In genomic region chr1:1322418-1322817, GRCh38 we compare ENCODE assay signal across 13 cellular contexts. TPM values are rescaled to one million over a fixed set of nuclear protein-coding genes. Genes with fewer than 3 reads are reported as not detected.
DNase-seq lines count a peak whose midpoint lies in the region; ATAC-seq, FAIRE-seq and TF ChIP-seq lines count a peak whose summit lies in the region.
"Had no signal": no experiment of that assay in that cellular context is flagged by ENCODE, and none has a peak within 500 bp of the region (broad histone marks: within the 10 kb centered on the region; RNA-seq: fewer than 3 reads in every experiment).

No MANE protein-coding gene starts in this region.

- peaks cover 6% of the 10 kb centered on the region for H3K36me3 Mint-ChIP-seq in activated T-cell treated with anti-CD3 and anti-CD28 coated beads, Interleukin-2, amount 50 U/mL, for 4 hours (ENCODE audit: insufficient read depth)
- peaks cover 9% of the 10 kb centered on the region for H3K36me3 Mint-ChIP-seq in WTC11

- POLR2A ChIA-PET in WTC11 (lab: Charles Lee) = no interaction called here
- POLR2A ChIA-PET in H1 (lab: Charles Lee; ENCODE audit: partially characterized antibody) = interaction anchor here (1.7 to 1.8 kb wide), 2 partner anchors 8 to 9 kb away, joined by 6 to 7 read pairs; partner anchors contain the start of gene TAS1R3

- WGBS in H1 (ENCODE audit: extremely low coverage in 1 of 2, insufficient coverage in 1 of 2, insufficient read length in 1 of 2, insufficient replicate concordance in 2 of 2, low coverage in 1 of 2, low lambda C conversion rate in 2 of 2, missing lambda C conversion rate in 1 of 2), 2 experiments = 96% methylated on average over 3 of the region's 14 CpGs; no CpG with 5 or more reads in 1 of the 2 experiments

- H3K36me3 ChIP-seq in H1 (ENCODE audit: control insufficient read depth in 2 of 4, insufficient read depth in 4 of 4, low read length in 3 of 4) (peaks cover 0 to 14% (median 6%) of the 10 kb centered on the region in 4 experiments; a peak in 6 of 8 replicates), skeletal muscle satellite cell (ENCODE audit: insufficient read depth, low read length) (peaks cover 30% of the 10 kb centered on the region)

- H3K14ac ChIP-seq in H1 (ENCODE audit: insufficient read length) = no peak overlapping the region

- no peak overlapping the region for H2BK12ac ChIP-seq in H1 (ENCODE audit: low read depth, low read length)

- no peak overlapping the region for H3K56ac ChIP-seq in H1 (replicated peaks; ENCODE audit: insufficient read length, low read depth, low read length)

- no peak overlapping the region for H3K18ac ChIP-seq in H1 (ENCODE audit: extremely low read depth, low read length)

- peak overlapping the region; percentile 68; the same call in 1 of the 2 replicates for H4K8ac ChIP-seq in H1 (ENCODE audit: extremely low read depth, insufficient read depth, low read length)

- H3K79me2 ChIP-seq in H1 (ENCODE audit: control insufficient read depth in 1 of 2, insufficient read depth in 2 of 2, low read length in 2 of 2) = peaks cover 12 to 56% of the 10 kb centered on the region in 2 experiments; a peak in 3 of 4 replicates

- no peak for TF ChIP-seq RAD21 in H1 (IDR thresholded peaks at IDR 0.05 in 1 of 2, conservative IDR thresholded peaks at IDR 0.05 in 1 of 2; ENCODE audit: low read depth in 2 of 2, low read length in 2 of 2)

- no peak for TF ChIP-seq POLR2A in H1 (IDR thresholded peaks at IDR 0.05; ENCODE audit: control extremely low read depth in 1 of 2, low read depth in 2 of 2, low read length in 2 of 2)

- peaks cover 27 to 41% of the 10 kb centered on the region in 2 experiments for H4K20me1 ChIP-seq in H1 (replicated peaks in 1 of 2; ENCODE audit: control insufficient read depth in 1 of 2, insufficient read depth in 2 of 2, low read length in 2 of 2)

- H3K23me2 ChIP-seq in H1 (ENCODE audit: low read depth, low read length) = peaks cover 7% of the 10 kb centered on the region; the same call in 1 of the 2 replicates

- no peak overlapping the region for H2AK5ac ChIP-seq in H1 (ENCODE audit: low read depth, low read length)

- H3K4me1 ChIP-seq in H1 (replicated peaks in 1 of 4; ENCODE audit: control insufficient read depth in 3 of 4, insufficient read depth in 4 of 4, low read length in 3 of 4) (peaks cover 0 to 13% (median 4%) of the 10 kb centered on the region in 4 experiments; a peak in 5 of 7 replicates), skeletal muscle satellite cell (ENCODE audit: control insufficient read depth, insufficient read depth, low read length) (peaks cover 51% of the 10 kb centered on the region)

- H3K9me3 ChIP-seq in H1 (ENCODE audit: insufficient read depth in 2 of 2, low read depth in 1 of 2, low read length in 1 of 2) (no peaks in the 10 kb centered on the region), skeletal muscle satellite cell (replicated peaks; ENCODE audit: low read length) (no peaks in the 10 kb centered on the region)
- H3K9me3 ChIP-seq: left lung had no signal

- no peak overlapping the region for H2BK15ac ChIP-seq in H1 (ENCODE audit: low read length)

- H3K4me2 ChIP-seq in H1 (ENCODE audit: insufficient read depth in 1 of 2, low read depth in 2 of 2, low read length in 2 of 2) (no peak overlapping the region; a peak in 1 of 4 replicates), skeletal muscle satellite cell (ENCODE audit: low read length) (peak overlapping the region; percentile 15)

- H3K9me3 Mint-ChIP-seq in activated T-cell treated with anti-CD3 and anti-CD28 coated beads, Interleukin-2, amount 50 U/mL, for 4 hours = no peaks in the 10 kb centered on the region
- no peaks in the 10 kb centered on the region for H3K9me3 Mint-ChIP-seq in WTC11

- peaks cover 31% of the 10 kb centered on the region for H3K4me1 Mint-ChIP-seq in activated T-cell treated with anti-CD3 and anti-CD28 coated beads, Interleukin-2, amount 50 U/mL, for 4 hours (ENCODE audit: low read depth)
- peaks cover 11% of the 10 kb centered on the region for H3K4me1 Mint-ChIP-seq in WTC11

- TF ChIP-seq CTCF in WTC11 (IDR thresholded peaks at IDR 0.05) = no peak
- TF ChIP-seq CTCF in H1 (IDR thresholded peaks at IDR 0.05; ENCODE audit: control extremely low read depth in 1 of 3, insufficient read depth in 1 of 3, low read depth in 1 of 3, low read length in 3 of 3) = no peak

- H2BK20ac ChIP-seq in H1 (ENCODE audit: low read length) = no peak overlapping the region

- H3K79me1 ChIP-seq in H1 (ENCODE audit: low read depth, low read length) = peaks cover 39% of the 10 kb centered on the region

- no peak overlapping the region for H2BK120ac ChIP-seq in H1 (replicated peaks; ENCODE audit: low read depth, low read length)

- H3K23ac ChIP-seq in H1 (ENCODE audit: insufficient read length) = no peak overlapping the region

- H3K27me3 Mint-ChIP-seq in activated T-cell treated with anti-CD3 and anti-CD28 coated beads, Interleukin-2, amount 50 U/mL, for 4 hours (ENCODE audit: low read depth) = no peaks in the 10 kb centered on the region
- H3K27me3 Mint-ChIP-seq in WTC11 (ENCODE audit: low read depth) = no peaks in the 10 kb centered on the region

- CTCF ChIA-PET in WTC11 (lab: Charles Lee) (no interaction called here), H1 (lab: Charles Lee; ENCODE audit: partially characterized antibody) (interaction anchor here (0.7 kb wide), 1 partner anchor 21 kb away, joined by 3 read pairs; no protein-coding TSS in a partner anchor)

- no peak for ATAC-seq in activated T-cell treated with anti-CD3 and anti-CD28 coated beads, Interleukin-2, amount 50 U/mL, for 4 hours
- ATAC-seq in WTC11 = no peak
- no peak for ATAC-seq in HG02852 (IDR thresholded peaks at IDR 0.05; ENCODE audit: unreplicated experiment)
- ATAC-seq in HG03442 (IDR thresholded peaks at IDR 0.05; ENCODE audit: unreplicated experiment) = no peak
- ATAC-seq: left lung had no signal

- H3K27ac ChIP-seq in H1 (ENCODE audit: low read depth, low read length) = no peak overlapping the region
- H3K27ac ChIP-seq: brain microvascular endothelial cell, left lung had no signal

- H3K27me3 ChIP-seq in H1 (replicated peaks in 1 of 4; ENCODE audit: control insufficient read depth in 3 of 4, extremely low read depth in 1 of 4, insufficient read depth in 3 of 4, low read length in 3 of 4) (no peaks in the 10 kb centered on the region), skeletal muscle satellite cell (ENCODE audit: control insufficient read depth, insufficient read depth, low read length) (no peaks in the 10 kb centered on the region)
- H3K27me3 ChIP-seq: brain microvascular endothelial cell, left lung had no signal

- DNase-seq in activated T-cell treated with anti-CD3 and anti-CD28 coated beads, Interleukin-2, amount 50 U/mL, for 4 hours = no peak
- DNase-seq in activated T-cell treated with anti-CD3 and anti-CD28 coated beads, Interleukin-2, amount 50 U/mL, for 1 hour = no peak
- DNase-seq in WTC11 (ENCODE audit: low spot score) (no peak), H1 (ENCODE audit: low read depth in 1 of 2, low spot score in 2 of 2) (no peak), CD1c-positive myeloid dendritic cell (ENCODE audit: extremely low spot score) (no peak)
- DNase-seq: brain microvascular endothelial cell, left lung, MM.1S, NCI-H2081, RPMI8226 had no signal

- no peak for TF ChIP-seq EP300 in H1 (IDR thresholded peaks at IDR 0.05; ENCODE audit: borderline replicate concordance in 1 of 2, low read depth in 2 of 2, low read length in 2 of 2)

- H3K27ac Mint-ChIP-seq in WTC11 = peak overlapping the region; percentile 41; the same call in 1 of the 2 replicates

- no peak overlapping the region for H2AFZ ChIP-seq in H1 (ENCODE audit: low read length)

- H3K4ac ChIP-seq in H1 (replicated peaks; ENCODE audit: insufficient read length, low read depth, low read length) = no peak overlapping the region

- no peak overlapping the region for H3K4me3 ChIP-seq in H1 (ENCODE audit: extremely low read depth in 1 of 4, insufficient read depth in 2 of 4, low read depth in 3 of 4, low read length in 4 of 4)
- no peak overlapping the region for H3K4me3 ChIP-seq in skeletal muscle satellite cell (ENCODE audit: low read length)
- H3K4me3 ChIP-seq: left lung had no signal

- no peak overlapping the region for H2BK5ac ChIP-seq in H1 (ENCODE audit: low read depth, low read length)

- no peak for FAIRE-seq in H1 (lab: Jason Lieb, UNC)

- no peak overlapping the region for H4K91ac ChIP-seq in H1 (replicated peaks; ENCODE audit: insufficient read length, low read length)

- H3K9ac ChIP-seq in H1 (replicated peaks in 1 of 4; ENCODE audit: extremely low read depth in 1 of 4, low read depth in 3 of 4, low read length in 3 of 4) (no peak overlapping the region), skeletal muscle satellite cell (ENCODE audit: low read depth, low read length) (no peak overlapping the region)

- no peak overlapping the region for H4K5ac ChIP-seq in H1 (ENCODE audit: insufficient read length, low read depth, low read length)

- peak overlapping the region; percentile 91 for H3K4me3 Mint-ChIP-seq in activated T-cell treated with anti-CD3 and anti-CD28 coated beads, Interleukin-2, amount 50 U/mL, for 4 hours
- peak overlapping the region; percentile 64 for H3K4me3 Mint-ChIP-seq in WTC11

RNA-seq across cellular contexts. Expression of gene INTS11, which starts 2.0 kb away (rescaled TPM):
- 100 to 1,000 TPM; 164 to 181 (median 172) TPM for total RNA-seq in activated T-cell treated with anti-CD3 and anti-CD28 coated beads, Interleukin-2, amount 50 U/mL, for 4 hours
- total RNA-seq in WTC11 (2021) = 144 to 170 TPM (median 160 TPM) in 3 replicates
- 113 and 116 TPM in 2 replicates for total RNA-seq in H1 (2021; fragmentation: NEBNext Ultra II Directional; extraction: Animal tissue kit (Norgen Biotek cat#: 25700))
- polyA plus RNA-seq in H1 (2011; rRNA removed) = 243 and 324 TPM in 2 replicates
- 210 TPM for polyA plus RNA-seq in H1 (2011; cell fraction: cytosol; rRNA removed)
- 662 TPM for polyA plus RNA-seq in H1 (2011; cell fraction: nucleus; rRNA removed)
- 121 to 180 TPM (median 164 TPM) in 4 replicates for polyA plus RNA-seq in H1 (2012, experiment 1 of 2)
- 131 TPM for polyA plus RNA-seq in H1 (2012, experiment 2 of 2)
- polyA plus RNA-seq in H1 (2013, experiment 1 of 2) = 99.2 TPM
- 89.5 TPM for polyA plus RNA-seq in H1 (2013, experiment 2 of 2)
- polyA minus RNA-seq in H1 (2011; rRNA and poly(A)+ RNA removed) = 115 and 144 TPM in 2 replicates
- 86.7 TPM for polyA minus RNA-seq in H1 (2011; cell fraction: cytosol; rRNA and poly(A)+ RNA removed)
- polyA minus RNA-seq in H1 (2011; cell fraction: nucleus; rRNA and poly(A)+ RNA removed) = 144 TPM
- 71.5 and 74.3 TPM in 2 replicates for total RNA-seq in skeletal muscle satellite cell (2012; rRNA removed)

RNA-seq across cellular contexts. Expression of gene CPTP, which starts 2.2 kb away (rescaled TPM):
- 10 to 100 TPM; 16.0 to 18.4 (median 18.1) TPM for total RNA-seq in activated T-cell treated with anti-CD3 and anti-CD28 coated beads, Interleukin-2, amount 50 U/mL, for 4 hours
- 10.3 to 14.4 TPM (median 12.3 TPM) in 3 replicates for total RNA-seq in WTC11 (2021)
- total RNA-seq in H1 (2021; fragmentation: NEBNext Ultra II Directional; extraction: Animal tissue kit (Norgen Biotek cat#: 25700)) = 10.6 and 13.3 TPM in 2 replicates
- polyA plus RNA-seq in H1 (2011; rRNA removed) = 8.1 and 13.4 TPM in 2 replicates
- polyA plus RNA-seq in H1 (2011; cell fraction: cytosol; rRNA removed) = 7.0 TPM
- 8.0 TPM for polyA plus RNA-seq in H1 (2011; cell fraction: nucleus; rRNA removed)
- polyA plus RNA-seq in H1 (2012, experiment 1 of 2) = 5.8 to 8.6 TPM (median 8.1 TPM) in 4 replicates
- 9.5 TPM for polyA plus RNA-seq in H1 (2012, experiment 2 of 2)
- polyA plus RNA-seq in H1 (2013, experiment 1 of 2) = 10.1 TPM
- polyA plus RNA-seq in H1 (2013, experiment 2 of 2) = 9.7 TPM
- 2.2 and 3.2 TPM in 2 replicates for polyA minus RNA-seq in H1 (2011; rRNA and poly(A)+ RNA removed)
- 6.8 TPM for polyA minus RNA-seq in H1 (2011; cell fraction: cytosol; rRNA and poly(A)+ RNA removed)
- polyA minus RNA-seq in H1 (2011; cell fraction: nucleus; rRNA and poly(A)+ RNA removed) = 11.6 TPM
- total RNA-seq in skeletal muscle satellite cell (2012; rRNA removed) = 12.2 and 17.5 TPM in 2 replicates

RNA-seq across cellular contexts. Expression of gene TAS1R3, which starts 8.7 kb away (rescaled TPM):
- total RNA-seq in activated T-cell treated with anti-CD3 and anti-CD28 coated beads, Interleukin-2, amount 50 U/mL, for 4 hours = under 1 TPM; 0.15 to 0.29 (median 0.19) TPM
- 0.18 to 0.22 TPM (median 0.21 TPM) in 3 replicates for total RNA-seq in WTC11 (2021)
- 0.11 and 0.19 TPM in 2 replicates for total RNA-seq in H1 (2021; fragmentation: NEBNext Ultra II Directional; extraction: Animal tissue kit (Norgen Biotek cat#: 25700))
- polyA plus RNA-seq in H1 (2011; rRNA removed) = 0.03 and 0.16 TPM in 2 replicates
- polyA plus RNA-seq in H1 (2011; cell fraction: cytosol; rRNA removed) = 0.06 TPM
- polyA plus RNA-seq in H1 (2011; cell fraction: nucleus; rRNA removed) = 0.64 TPM
- 0.12 to 0.22 TPM (median 0.17 TPM) in 4 replicates for polyA plus RNA-seq in H1 (2012, experiment 1 of 2)
- polyA plus RNA-seq in H1 (2012, experiment 2 of 2) = 0.14 TPM
- polyA plus RNA-seq in H1 (2013, experiment 1 of 2) = 0.04 TPM
- 0.02 TPM for polyA plus RNA-seq in H1 (2013, experiment 2 of 2)
- 0.05 TPM in 1 of 2 replicates, not detected in the other for polyA minus RNA-seq in H1 (2011; rRNA and poly(A)+ RNA removed)
- not detected for polyA minus RNA-seq in H1 (2011; cell fraction: cytosol; rRNA and poly(A)+ RNA removed)
- polyA minus RNA-seq in H1 (2011; cell fraction: nucleus; rRNA and poly(A)+ RNA removed) = 0.40 TPM
- under 0.01 and 0.44 TPM in 2 replicates for total RNA-seq in skeletal muscle satellite cell (2012; rRNA removed)

RNA-seq across cellular contexts. Expression of gene PUSL1, which starts 14.0 kb away (rescaled TPM):
- 10 to 100 TPM; 38.9 to 40.7 (median 39.5) TPM for total RNA-seq in activated T-cell treated with anti-CD3 and anti-CD28 coated beads, Interleukin-2, amount 50 U/mL, for 4 hours
- total RNA-seq in WTC11 (2021) = 42.5 to 51.5 TPM (median 43.6 TPM) in 3 replicates
- 38.8 and 40.1 TPM in 2 replicates for total RNA-seq in H1 (2021; fragmentation: NEBNext Ultra II Directional; extraction: Animal tissue kit (Norgen Biotek cat#: 25700))
- polyA plus RNA-seq in H1 (2011; rRNA removed) = 87.4 and 108 TPM in 2 replicates
- 56.9 TPM for polyA plus RNA-seq in H1 (2011; cell fraction: cytosol; rRNA removed)
- polyA plus RNA-seq in H1 (2011; cell fraction: nucleus; rRNA removed) = 65.9 TPM
- polyA plus RNA-seq in H1 (2012, experiment 1 of 2) = 19.3 to 37.6 TPM (median 34.0 TPM) in 4 replicates
- 38.4 TPM for polyA plus RNA-seq in H1 (2012, experiment 2 of 2)
- polyA plus RNA-seq in H1 (2013, experiment 1 of 2) = 27.2 TPM
- 25.7 TPM for polyA plus RNA-seq in H1 (2013, experiment 2 of 2)
- polyA minus RNA-seq in H1 (2011; rRNA and poly(A)+ RNA removed) = 8.7 and 9.3 TPM in 2 replicates
- polyA minus RNA-seq in H1 (2011; cell fraction: cytosol; rRNA and poly(A)+ RNA removed) = 14.0 TPM
- 30.1 TPM for polyA minus RNA-seq in H1 (2011; cell fraction: nucleus; rRNA and poly(A)+ RNA removed)
- 42.1 and 52.4 TPM in 2 replicates for total RNA-seq in skeletal muscle satellite cell (2012; rRNA removed)

RNA-seq across cellular contexts. Expression of gene ACAP3, which starts 14.7 kb away (rescaled TPM):
- total RNA-seq in activated T-cell treated with anti-CD3 and anti-CD28 coated beads, Interleukin-2, amount 50 U/mL, for 4 hours = 10 to 100 TPM; 28.4 to 37.6 (median 30.1) TPM
- 25.1 to 42.2 TPM (median 30.7 TPM) in 3 replicates for total RNA-seq in WTC11 (2021)
- 26.5 and 28.3 TPM in 2 replicates for total RNA-seq in H1 (2021; fragmentation: NEBNext Ultra II Directional; extraction: Animal tissue kit (Norgen Biotek cat#: 25700))
- 14.8 and 30.0 TPM in 2 replicates for polyA plus RNA-seq in H1 (2011; rRNA removed)
- polyA plus RNA-seq in H1 (2011; cell fraction: cytosol; rRNA removed) = 28.0 TPM
- polyA plus RNA-seq in H1 (2011; cell fraction: nucleus; rRNA removed) = 219 TPM
- polyA plus RNA-seq in H1 (2012, experiment 1 of 2) = 20.5 to 39.7 TPM (median 32.1 TPM) in 4 replicates
- 14.0 TPM for polyA plus RNA-seq in H1 (2012, experiment 2 of 2)
- 12.2 TPM for polyA plus RNA-seq in H1 (2013, experiment 1 of 2)
- 12.2 TPM for polyA plus RNA-seq in H1 (2013, experiment 2 of 2)
- polyA minus RNA-seq in H1 (2011; rRNA and poly(A)+ RNA removed) = 9.1 and 13.0 TPM in 2 replicates
- polyA minus RNA-seq in H1 (2011; cell fraction: cytosol; rRNA and poly(A)+ RNA removed) = 26.1 TPM
- polyA minus RNA-seq in H1 (2011; cell fraction: nucleus; rRNA and poly(A)+ RNA removed) = 39.2 TPM
- total RNA-seq in skeletal muscle satellite cell (2012; rRNA removed) = 30.9 and 34.5 TPM in 2 replicates
